In the genomic region with DNA sequence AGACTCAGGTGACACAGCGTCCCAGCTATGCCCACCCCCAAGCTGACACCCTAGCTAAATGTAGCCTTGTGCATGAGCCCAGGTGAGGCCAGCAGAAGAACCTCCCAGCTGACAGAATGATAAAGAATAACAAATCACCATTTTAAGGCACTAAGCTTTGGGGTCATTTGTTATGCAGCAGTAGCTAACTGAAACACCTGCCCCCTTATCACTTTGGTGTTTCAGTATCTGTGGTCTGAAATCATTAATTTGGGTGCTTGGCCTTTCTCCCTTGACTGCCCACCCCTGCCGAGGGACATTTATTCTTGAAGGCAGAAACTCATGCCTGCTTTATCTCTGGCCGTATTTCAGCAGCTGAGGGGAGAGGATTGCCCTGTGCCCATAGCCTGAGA, we compare ENCODE assay signal across 1 cellular context.
TF ChIP-seq lines count a peak whose summit lies in the region.

No MANE protein-coding gene starts in this region.

TF ChIP-seq in HepG2, 621 proteins besides CTCF, POLR2A, EP300 and RAD21 (continued from another document):
- TF ChIP-seq, protein P1, sequence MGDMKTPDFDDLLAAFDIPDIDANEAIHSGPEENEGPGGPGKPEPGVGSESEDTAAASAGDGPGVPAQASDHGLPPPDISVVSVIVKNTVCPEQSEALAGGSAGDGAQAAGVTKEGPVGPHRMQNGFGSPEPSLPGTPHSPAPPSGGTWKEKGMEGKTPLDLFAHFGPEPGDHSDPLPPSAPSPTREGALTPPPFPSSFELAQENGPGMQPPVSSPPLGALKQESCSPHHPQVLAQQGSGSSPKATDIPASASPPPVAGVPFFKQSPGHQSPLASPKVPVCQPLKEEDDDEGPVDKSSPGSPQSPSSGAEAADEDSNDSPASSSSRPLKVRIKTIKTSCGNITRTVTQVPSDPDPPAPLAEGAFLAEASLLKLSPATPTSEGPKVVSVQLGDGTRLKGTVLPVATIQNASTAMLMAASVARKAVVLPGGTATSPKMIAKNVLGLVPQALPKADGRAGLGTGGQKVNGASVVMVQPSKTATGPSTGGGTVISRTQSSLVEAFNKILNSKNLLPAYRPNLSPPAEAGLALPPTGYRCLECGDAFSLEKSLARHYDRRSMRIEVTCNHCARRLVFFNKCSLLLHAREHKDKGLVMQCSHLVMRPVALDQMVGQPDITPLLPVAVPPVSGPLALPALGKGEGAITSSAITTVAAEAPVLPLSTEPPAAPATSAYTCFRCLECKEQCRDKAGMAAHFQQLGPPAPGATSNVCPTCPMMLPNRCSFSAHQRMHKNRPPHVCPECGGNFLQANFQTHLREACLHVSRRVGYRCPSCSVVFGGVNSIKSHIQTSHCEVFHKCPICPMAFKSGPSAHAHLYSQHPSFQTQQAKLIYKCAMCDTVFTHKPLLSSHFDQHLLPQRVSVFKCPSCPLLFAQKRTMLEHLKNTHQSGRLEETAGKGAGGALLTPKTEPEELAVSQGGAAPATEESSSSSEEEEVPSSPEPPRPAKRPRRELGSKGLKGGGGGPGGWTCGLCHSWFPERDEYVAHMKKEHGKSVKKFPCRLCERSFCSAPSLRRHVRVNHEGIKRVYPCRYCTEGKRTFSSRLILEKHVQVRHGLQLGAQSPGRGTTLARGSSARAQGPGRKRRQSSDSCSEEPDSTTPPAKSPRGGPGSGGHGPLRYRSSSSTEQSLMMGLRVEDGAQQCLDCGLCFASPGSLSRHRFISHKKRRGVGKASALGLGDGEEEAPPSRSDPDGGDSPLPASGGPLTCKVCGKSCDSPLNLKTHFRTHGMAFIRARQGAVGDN (CRISPR knock-in tag; IDR thresholded peaks at IDR 0.05): no peak
- TF ChIP-seq CAMTA2 (CRISPR knock-in tag; IDR thresholded peaks at IDR 0.05; ENCODE audit: borderline replicate concordance): no peak
- TF ChIP-seq RBAK (CRISPR knock-in tag; IDR thresholded peaks at IDR 0.05): peak; percentile 93
- no peak for TF ChIP-seq ZNF274 (CRISPR knock-in tag; IDR thresholded peaks at IDR 0.05)
- TF ChIP-seq PHF21A (CRISPR knock-in tag; IDR thresholded peaks at IDR 0.05): no peak
